Comparison of ENCODE assay signal across 8 cellular contexts in genomic region chr11:43681543-43681942, GRCh38. TPM values are rescaled to one million over a fixed set of nuclear protein-coding genes. Genes with fewer than 3 reads are reported as not detected.
DNase-seq lines count a peak whose midpoint lies in the region; ATAC-seq and TF ChIP-seq lines count a peak whose summit lies in the region.

No MANE protein-coding gene starts in this region.

- no peaks in the 10 kb centered on the region for H3K9me3 ChIP-seq in PC-3 (ENCODE audit: low read length)
- H3K9me3 ChIP-seq in duodenal mucosa (ENCODE audit: control insufficient read depth in 1 of 2, low read length in 2 of 2) = no peaks in the 10 kb centered on the region

- peaks cover 8% of the 10 kb centered on the region for H3K27me3 Mint-ChIP-seq in activated CD4-positive, alpha-beta T cell treated with anti-CD3 and anti-CD28 coated beads, Interleukin-2, amount 10 ng/mL, durations not matched to agents 7 days and 5 days
- H3K27me3 Mint-ChIP-seq in nephron progenitor cell (ENCODE audit: low read depth, poor library complexity) = no peaks in the 10 kb centered on the region

- H3K4me1 Mint-ChIP-seq in activated CD4-positive, alpha-beta T cell treated with anti-CD3 and anti-CD28 coated beads, Interleukin-2, amount 10 ng/mL, durations not matched to agents 7 days and 5 days = peaks cover 39% of the 10 kb centered on the region
- peaks cover 32% of the 10 kb centered on the region for H3K4me1 Mint-ChIP-seq in nephron progenitor cell

- H3K36me3 ChIP-seq in PC-3 (ENCODE audit: low read depth, low read length) = peaks cover 19% of the 10 kb centered on the region
- H3K36me3 ChIP-seq in duodenal mucosa (ENCODE audit: control insufficient read depth in 1 of 2, insufficient read depth in 2 of 2, low read length in 2 of 2) = no peaks in the 10 kb centered on the region

- BruUV-seq in PC-3 (replicated peaks; lab: Mats Ljungman, UMichigan) = no TSS peak

- H3K4me3 ChIP-seq in PC-3 (ENCODE audit: low read length) (peak overlapping the region; percentile 98), duodenal mucosa (ENCODE audit: low read depth in 1 of 2, low read length in 2 of 2) (peak overlapping the region; percentile 89 to 92)

- peak overlapping the region; percentile 99 for H3K4me2 ChIP-seq in PC-3 (ENCODE audit: low read length)

- peak overlapping the region; percentile 96 for H3K9ac ChIP-seq in PC-3 (ENCODE audit: low read length)
- H3K9ac ChIP-seq in duodenal mucosa (ENCODE audit: low read depth in 1 of 2, low read length in 2 of 2) = peak overlapping the region; percentile 92 to 96

- H3K27ac ChIP-seq in PC-3 (ENCODE audit: low read length) = peak overlapping the region; percentile 76
- peak overlapping the region; percentile 96 for H3K27ac ChIP-seq in duodenal mucosa (ENCODE audit: low read depth, low read length)

- peaks cover 42% of the 10 kb centered on the region for H3K36me3 Mint-ChIP-seq in activated CD4-positive, alpha-beta T cell treated with anti-CD3 and anti-CD28 coated beads, Interleukin-2, amount 10 ng/mL, durations not matched to agents 7 days and 5 days (ENCODE audit: low read depth)
- H3K36me3 Mint-ChIP-seq in nephron progenitor cell (ENCODE audit: low read depth) = peaks cover 55% of the 10 kb centered on the region

- H3K9me3 Mint-ChIP-seq in activated CD4-positive, alpha-beta T cell treated with anti-CD3 and anti-CD28 coated beads, Interleukin-2, amount 10 ng/mL, durations not matched to agents 7 days and 5 days = peaks cover 6% of the 10 kb centered on the region
- H3K9me3 Mint-ChIP-seq in nephron progenitor cell = peaks cover 52% of the 10 kb centered on the region

- peaks cover 17% of the 10 kb centered on the region for H3K4me1 ChIP-seq in PC-3 (ENCODE audit: insufficient read depth, low read length)
- H3K4me1 ChIP-seq in duodenal mucosa (ENCODE audit: control insufficient read depth in 1 of 2, insufficient read depth in 2 of 2, low read length in 2 of 2) = peaks cover 4% of the 10 kb centered on the region in 2 donors

- intact Hi-C loops in PC-3 (cut with micrococcal nuclease) = loop anchor here (2.0 to 5.0 kb wide), 4 partner anchors 37 to 171 kb away; no protein-coding TSS in a partner anchor

- peak overlapping the region; percentile 89 for H3K4me3 Mint-ChIP-seq in activated CD4-positive, alpha-beta T cell treated with anti-CD3 and anti-CD28 coated beads, Interleukin-2, amount 10 ng/mL, durations not matched to agents 7 days and 5 days
- H3K4me3 Mint-ChIP-seq in nephron progenitor cell = peak overlapping the region; percentile 98

- no peaks in the 10 kb centered on the region for H3K9me2 ChIP-seq in PC-3 (replicated peaks; ENCODE audit: low read length)

- no peaks in the 10 kb centered on the region for H3F3A ChIP-seq in PC-3 (ENCODE audit: low read length, unreplicated experiment)

- H3K79me2 ChIP-seq in PC-3 (ENCODE audit: low read length) = peaks cover 58% of the 10 kb centered on the region

- no peak for DNase-seq in activated CD4-positive, alpha-beta T cell treated with anti-CD3 and anti-CD28 coated beads, Interleukin-2, amount 10 ng/mL, durations not matched to agents 7 days and 5 days
- no peak for DNase-seq in activated CD4-positive, alpha-beta T cell treated with anti-CD3 and anti-CD28 coated beads for 4 hours
- DNase-seq in PC-3 (peak; percentile 23), nephron progenitor cell (no peak), NCI-H1930 (lab: John Stamatoyannopoulos, UW) (no peak)
- no peak for DNase-seq in stimulated activated CD4-positive, alpha-beta T cell treated with anti-CD3 and anti-CD28 coated beads, Interleukin-2, amount 100 ng/mL, for 48 hours

- H3K27me3 ChIP-seq in PC-3 (ENCODE audit: low read length) = no peaks in the 10 kb centered on the region
- no peaks in the 10 kb centered on the region for H3K27me3 ChIP-seq in duodenal mucosa (ENCODE audit: control insufficient read depth in 1 of 2, insufficient read depth in 2 of 2, low read length in 2 of 2)

- CTCF ChIA-PET in activated CD4-positive, alpha-beta T cell treated with anti-CD3 and anti-CD28 coated beads, Interleukin-2, amount 10 ng/mL, durations not matched to agents 7 days and 5 days (lab: Charles Lee) = no interaction called here
- CTCF ChIA-PET in PC-3 (lab: Charles Lee) = no interaction called here

- ATAC-seq in PC-3 (no peak), HG02852 (IDR thresholded peaks at IDR 0.05; ENCODE audit: unreplicated experiment) (no peak)

- H2AFZ ChIP-seq in PC-3 (ENCODE audit: low read length) = peak overlapping the region; percentile 70; the same call in 1 of the 2 replicates

- H3K27ac Mint-ChIP-seq in activated CD4-positive, alpha-beta T cell treated with anti-CD3 and anti-CD28 coated beads, Interleukin-2, amount 10 ng/mL, durations not matched to agents 7 days and 5 days = peak overlapping the region; percentile 98
- H3K27ac Mint-ChIP-seq in nephron progenitor cell = peak overlapping the region; percentile 99

- 0 out of 2 replicates have a peak, but pooled peaks cover 16% of the 10 kb centered on the region for H4K20me1 ChIP-seq in PC-3 (ENCODE audit: low read length)

- no peak for TF ChIP-seq CTCF in PC-3 (conservative IDR thresholded peaks at IDR 0.05; ENCODE audit: low read depth, low read length)
- no peak for TF ChIP-seq CTCF in nephron progenitor cell (IDR thresholded peaks at IDR 0.05)

- POLR2A ChIA-PET in activated CD4-positive, alpha-beta T cell treated with anti-CD3 and anti-CD28 coated beads, Interleukin-2, amount 10 ng/mL, durations not matched to agents 7 days and 5 days (lab: Charles Lee) = no interaction called here
- POLR2A ChIA-PET in PC-3 (lab: Charles Lee; ENCODE audit: unreplicated experiment) = interaction anchor here (0.5 kb wide), 1 partner anchor 30 kb away, joined by 3 read pairs; no protein-coding TSS in a partner anchor

RNA-seq across cellular contexts. Expression of gene HSD17B12, which starts 1.0 kb away (rescaled TPM):
- total RNA-seq in activated CD4-positive, alpha-beta T cell treated with anti-CD3 and anti-CD28 coated beads, Interleukin-2, amount 10 ng/mL, durations not matched to agents 7 days and 5 days = 10 to 100 TPM; 39.9 to 53.9 TPM
- total RNA-seq in PC-3 (2014; rRNA removed) = 77.6 and 102 TPM in 2 replicates
